8 cellular contexts compared by ENCODE assay signal in genomic region chr14:60721331-60722162, GRCh38. TPM values are rescaled to one million over a fixed set of nuclear protein-coding genes. Genes with fewer than 3 reads are reported as not detected.
A peak's percentile ranks its signal among the peaks of the same experiment; 100 is the strongest.
DNase-seq lines count a peak whose midpoint lies in the region; ATAC-seq and TF ChIP-seq lines count a peak whose summit lies in the region.

No MANE protein-coding gene starts in this region.

- peaks cover 4% of the 10 kb centered on the region for H3K36me3 Mint-ChIP-seq in activated CD8-positive, alpha-beta memory T cell treated with anti-CD3 and anti-CD28 coated beads, Interleukin-2, amount 10 ng/mL, durations not matched to agents 7 days and 5 days

- peak; percentile 28 for ATAC-seq in activated CD8-positive, alpha-beta memory T cell treated with anti-CD3 and anti-CD28 coated beads, Interleukin-2, amount 10 ng/mL, durations not matched to agents 7 days and 5 days
- no peak for ATAC-seq in HG03571 (IDR thresholded peaks at IDR 0.05; ENCODE audit: unreplicated experiment)

- no peaks in the 10 kb centered on the region for H3K9me3 Mint-ChIP-seq in activated CD8-positive, alpha-beta memory T cell treated with anti-CD3 and anti-CD28 coated beads, Interleukin-2, amount 10 ng/mL, durations not matched to agents 7 days and 5 days (ENCODE audit: low read depth)

- H3K9me3 ChIP-seq in stomach: no peaks in the 10 kb centered on the region

- peak; percentile 44 for TF ChIP-seq CTCF in GM10266 (IDR thresholded peaks at IDR 0.05; ENCODE audit: control insufficient read depth, insufficient read depth, low read depth, missing control alignments)
- peak; percentile 45 for TF ChIP-seq CTCF in epithelial cell of esophagus (IDR thresholded peaks at IDR 0.05; ENCODE audit: insufficient read depth, low read depth, low read length, missing control alignments)
- peak in 3 of 7 experiments; percentile 17 to 37 (median 25) for TF ChIP-seq CTCF in stomach (IDR thresholded peaks at IDR 0.05)

- no peaks in the 10 kb centered on the region for H3K36me3 ChIP-seq in stomach

- intact Hi-C loops in stomach (cut with DNase I; ENCODE audit: low total_unique reads): loop anchor here (10.0 kb wide), 1 partner anchor 263 kb away; the partner anchor contains the start of genes SLC38A6 and TRMT5

- H3K27ac Mint-ChIP-seq in activated CD8-positive, alpha-beta memory T cell treated with anti-CD3 and anti-CD28 coated beads, Interleukin-2, amount 10 ng/mL, durations not matched to agents 7 days and 5 days: no peak overlapping the region

- peaks cover 11% of the 10 kb centered on the region for H3K4me1 Mint-ChIP-seq in activated CD8-positive, alpha-beta memory T cell treated with anti-CD3 and anti-CD28 coated beads, Interleukin-2, amount 10 ng/mL, durations not matched to agents 7 days and 5 days

- CTCF ChIA-PET in activated CD8-positive, alpha-beta memory T cell treated with anti-CD3 and anti-CD28 coated beads, Interleukin-2, amount 10 ng/mL, durations not matched to agents 7 days and 5 days (lab: Charles Lee): interaction anchor here (0.6 to 2.2 kb wide), 4 partner anchors 12 to 1153 kb away, joined by 3 to 10 read pairs (median 4); partner anchors contain the start of gene SIX1

- H3K27ac ChIP-seq in stomach: peak overlapping the region in 4 of 5 donors; percentile 50 to 85 (median 80)

- H3K4me1 ChIP-seq in stomach: peaks cover 13 to 36% (median 33%) of the 10 kb centered on the region in 4 donors

- H3K27me3 Mint-ChIP-seq in activated CD8-positive, alpha-beta memory T cell treated with anti-CD3 and anti-CD28 coated beads, Interleukin-2, amount 10 ng/mL, durations not matched to agents 7 days and 5 days: peaks cover 64% of the 10 kb centered on the region

- H3K4me3 ChIP-seq in epithelial cell of esophagus (ENCODE audit: low read length): peak overlapping the region; percentile 80
- peak overlapping the region; percentile 68 to 94 (median 80) for H3K4me3 ChIP-seq in stomach

- H3K4me3 Mint-ChIP-seq in activated CD8-positive, alpha-beta memory T cell treated with anti-CD3 and anti-CD28 coated beads, Interleukin-2, amount 10 ng/mL, durations not matched to agents 7 days and 5 days: peak overlapping the region; percentile 75

- DNase-seq in GM10266 (ENCODE audit: extremely low spot score) (peak; percentile 55), NCI-H1105 treated with DMSO at 0.1 percent for 48 hours (lab: John Stamatoyannopoulos, UW) (peak; percentile 48), epithelial cell of esophagus (ENCODE audit: low read depth) (peak; percentile 65), myocyte (ENCODE audit: low read depth) (peak; percentile 83), stomach (peak; percentile 44), putamen (ENCODE audit: low spot score) (no peak)
- DNase-seq in activated CD8-positive, alpha-beta memory T cell treated with anti-CD3 and anti-CD28 coated beads, Interleukin-2, amount 10 ng/mL, durations not matched to agents 7 days and 5 days: peak; percentile 56

- 3 to 12% (median 4%) methylated on average over 39 to 74 of the region's 74 CpGs for WGBS in stomach, 5 donors

- no peak for TF ChIP-seq EP300 in stomach (IDR thresholded peaks at IDR 0.05)

- peaks cover 0 to 61% (median 31%) of the 10 kb centered on the region in 3 donors for H3K27me3 ChIP-seq in stomach

- no peak for TF ChIP-seq POLR2A in stomach (IDR thresholded peaks at IDR 0.05)

RNA-seq across cellular contexts. Expression of gene SIX4, which starts 2.6 kb away (rescaled TPM):
- total RNA-seq in activated CD8-positive, alpha-beta memory T cell treated with anti-CD3 and anti-CD28 coated beads, Interleukin-2, amount 10 ng/mL, durations not matched to agents 7 days and 5 days: 1 to 10 TPM; 1.6 to 3.9 TPM
- total RNA-seq in myocyte: 49.9 and 62.6 TPM in 2 replicates
- 6.1 TPM for polyA plus RNA-seq in myocyte (2012)
- 1 to 10 TPM in 4 of 5 donors, not detected in 1; 1.8 to 5.8 (median 3.9) TPM for total RNA-seq in stomach
- 1 to 10 TPM in 1 of 3 donors, under 1 TPM in 2; 0.35 to 1.5 (median 0.75) TPM for polyA plus RNA-seq in stomach

RNA-seq across cellular contexts. Expression of gene MNAT1, which starts 13.0 kb away (rescaled TPM):
- total RNA-seq in activated CD8-positive, alpha-beta memory T cell treated with anti-CD3 and anti-CD28 coated beads, Interleukin-2, amount 10 ng/mL, durations not matched to agents 7 days and 5 days: 10 to 100 TPM; 57.9 to 60.7 TPM
- total RNA-seq in myocyte (83.7 and 88.6 TPM in 2 replicates), stomach (100 to 1,000 TPM in 1 of 5 donors, 10 to 100 TPM in 4; 10.3 to 150 (median 43.3) TPM)
- 33.6 TPM for polyA plus RNA-seq in myocyte (2012)
- polyA plus RNA-seq in stomach: 10 to 100 TPM; 13.4 to 20.9 (median 18.9) TPM
